25 cellular contexts compared by ENCODE assay signal in genomic region chr7:94272821-94273583, GRCh38.
"Had no signal": no experiment of that assay in that cellular context is flagged by ENCODE, and none has a peak within 500 bp of the region (broad histone marks: within the 10 kb centered on the region; RNA-seq: fewer than 3 reads in every experiment).

No MANE protein-coding gene starts in this region.

- H3K9me3 Mint-ChIP-seq: activated CD8-positive, alpha-beta T cell treated with anti-CD3 and anti-CD28 coated beads for 36 hours; activated T-cell treated with anti-CD3 and anti-CD28 coated beads, Interleukin-2, amount 50 U/mL, for 72 hours; central memory CD8-positive, alpha-beta T cell had no signal

- H3K4me1 ChIP-seq: ascending aorta had no signal

- ATAC-seq: activated CD4-positive, CD25-positive, alpha-beta regulatory T cell treated with anti-CD3 and anti-CD28 coated beads, Interleukin-2, amount 50 U/mL, for 24 hours; activated CD8-positive, alpha-beta T cell treated with anti-CD3 and anti-CD28 coated beads for 36 hours; activated T-cell treated with anti-CD3 and anti-CD28 coated beads, Interleukin-2, amount 50 U/mL, for 72 hours; Panc1; Right ventricle myocardium inferior had no signal

- H3K4me1 Mint-ChIP-seq: central memory CD8-positive, alpha-beta T cell had no signal

- H3K36me3 ChIP-seq: ascending aorta had no signal

- H3K27ac Mint-ChIP-seq: activated CD8-positive, alpha-beta T cell treated with anti-CD3 and anti-CD28 coated beads for 36 hours; activated T-cell treated with anti-CD3 and anti-CD28 coated beads, Interleukin-2, amount 50 U/mL, for 72 hours; brain had no signal

- H3K4me3 ChIP-seq: ascending aorta, SK-N-MC had no signal

- DNase-seq: activated CD4-positive, alpha-beta T cell treated with anti-CD3 and anti-CD28 coated beads for 4 hours; activated CD8-positive, alpha-beta memory T cell treated with anti-CD3 and anti-CD28 coated beads, Interleukin-2, amount 50 U/mL, for 4 hours; activated CD8-positive, alpha-beta T cell treated with anti-CD3 and anti-CD28 coated beads for 36 hours; activated naive CD4-positive, alpha-beta T cell treated with anti-CD3 and anti-CD28 coated beads, Interleukin-2, amount 50 U/mL, for 16 hours; activated T-cell treated with anti-CD3 and anti-CD28 coated beads, Interleukin-2, amount 50 U/mL, for 72 hours; amniotic stem cell; Karpas-422; MM.1S; NCI-H1105; NCI-H1436; NCI-H187; NCI-H2081; NCI-H510A treated with DMSO at 0.1 percent for 48 hours; NCI-H69; NK-92 treated with Interleukin-12 subunit alpha and Interleukin-12 subunit beta, amount 100 ng/mL, for 24 hours; OCI-M1; RPMI8226; T-helper 1 cell had no signal

- H3K9me3 ChIP-seq: ascending aorta had no signal

- H3K27me3 ChIP-seq: ascending aorta had no signal

- H3K27me3 Mint-ChIP-seq: brain; central memory CD8-positive, alpha-beta T cell had no signal

- H3K27ac ChIP-seq: ascending aorta, SK-N-MC had no signal

- H3K4me3 Mint-ChIP-seq: activated CD8-positive, alpha-beta T cell treated with anti-CD3 and anti-CD28 coated beads for 36 hours; activated T-cell treated with anti-CD3 and anti-CD28 coated beads, Interleukin-2, amount 50 U/mL, for 72 hours; brain; central memory CD8-positive, alpha-beta T cell had no signal

- H3K36me3 Mint-ChIP-seq: brain had no signal
